In genomic region chr5:157749462-157749799, GRCh38 we compare ENCODE assay signal across 20 cellular contexts.
"Had no signal": no experiment of that assay in that cellular context is flagged by ENCODE, and none has a peak within 500 bp of the region (broad histone marks: within the 10 kb centered on the region; RNA-seq: fewer than 3 reads in every experiment).

No MANE protein-coding gene starts in this region.

- H3K27ac ChIP-seq: epithelial cell of prostate, heart right ventricle, left lung, pancreas, skin epidermis, stomach, transverse colon, VCaP had no signal

- DNase-seq: activated CD4-positive, alpha-beta T cell treated with anti-CD3 and anti-CD28 coated beads, Interleukin-2, amount 50 U/mL, for 1 hour; activated CD4-positive, CD25-positive, alpha-beta regulatory T cell treated with anti-CD3 and anti-CD28 coated beads, Interleukin-2, amount 50 U/mL, for 72 hours; activated CD8-positive, alpha-beta T cell treated with anti-CD3 and anti-CD28 coated beads, Interleukin-2, amount 10 ng/mL, durations not matched to agents 7 days and 5 days; activated gamma-delta T cell treated with Interleukin-2 at 50 U/mL for 16 hours; aorta; endodermal cell; heart right ventricle; left lung; naive thymus-derived CD8-positive, alpha-beta T cell; pancreas; right cardiac atrium; stimulated activated CD4-positive, alpha-beta T cell treated with anti-CD3 and anti-CD28 coated beads, Interleukin-2, amount 100 ng/mL, for 24 hours; stomach; transverse colon had no signal

- H3K4me3 ChIP-seq: coronary artery, heart right ventricle, left lung, lung, pancreas, skin epidermis, stomach, transverse colon had no signal

- H3K9me3 ChIP-seq: heart right ventricle, left lung, pancreas, stomach, transverse colon had no signal

- H3K27me3 ChIP-seq: heart right ventricle, left lung, pancreas, stomach, transverse colon had no signal

- ATAC-seq: activated CD8-positive, alpha-beta T cell treated with anti-CD3 and anti-CD28 coated beads, Interleukin-2, amount 10 ng/mL, durations not matched to agents 7 days and 5 days; heart right ventricle; naive thymus-derived CD8-positive, alpha-beta T cell; pancreas; right cardiac atrium; stimulated activated memory B cell treated with anti-CD40 and anti-IgM and Interleukin-4, amounts not matched to agents 10 μg/mL and 1 μg/mL and 100 μg/mL, for 72 hours had no signal
